8 cellular contexts compared by ENCODE assay signal in genomic region chr12:65758401-65758800, GRCh38.
"Had no signal": no experiment of that assay in that cellular context is flagged by ENCODE, and none has a peak within 500 bp of the region (broad histone marks: within the 10 kb centered on the region; RNA-seq: fewer than 3 reads in every experiment).

No MANE protein-coding gene starts in this region.

- H3K4me3 ChIP-seq: GM12878 had no signal

- FAIRE-seq: G401.6, GM12878, GM12891, GM12892, GM18507, GM19239 had no signal

- DNase-seq: GDM1, GF-D8 had no signal
